In the genomic region with DNA sequence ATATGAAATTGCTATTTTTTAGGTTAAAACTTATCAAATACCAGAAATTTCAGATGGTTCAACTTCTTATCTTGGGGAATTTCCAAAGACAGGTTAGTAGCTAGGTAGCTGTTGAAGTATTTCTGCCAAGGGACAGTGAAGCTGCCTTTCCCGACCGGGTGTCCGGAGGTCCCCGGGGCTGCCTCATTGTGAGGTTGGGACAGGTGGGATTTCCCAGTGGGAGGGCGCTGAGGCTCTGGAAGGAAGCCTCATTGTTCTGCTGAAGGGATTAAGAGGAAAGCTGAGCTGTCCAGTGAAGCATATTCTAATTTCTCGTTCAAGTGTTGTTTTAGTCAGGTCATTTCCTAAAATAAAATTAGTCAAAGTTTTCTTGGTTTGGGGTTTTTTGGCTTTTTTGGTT, we compare ENCODE assay signal across 26 cellular contexts.
"Had no signal": no experiment of that assay in that cellular context is flagged by ENCODE, and none has a peak within 500 bp of the region (broad histone marks: within the 10 kb centered on the region; RNA-seq: fewer than 3 reads in every experiment).

No MANE protein-coding gene starts in this region.

- ATAC-seq: activated T-cell treated with anti-CD3 and anti-CD28 coated beads, Interleukin-2, amount 50 U/mL, for 4 hours; body of pancreas; stimulated activated memory B cell treated with anti-CD40 and anti-IgM and Interleukin-4, amounts not matched to agents 10 μg/mL and 1 μg/mL and 100 μg/mL, for 72 hours; T-cell had no signal

- H3K27me3 ChIP-seq: body of pancreas, cardiac muscle cell, sigmoid colon, stomach, suprapubic skin, tibial nerve had no signal

- H3K4me3 Mint-ChIP-seq: activated naive CD4-positive, alpha-beta T cell treated with anti-CD3 and anti-CD28 coated beads for 36 hours; activated T-cell treated with anti-CD3 and anti-CD28 coated beads, Interleukin-2, amount 50 U/mL, for 4 hours; nephron; stimulated activated memory B cell treated with anti-CD40 and anti-IgM and Interleukin-4, amounts not matched to agents 10 μg/mL and 1 μg/mL and 100 μg/mL, for 72 hours; T-cell; T-helper 2 cell treated with Interferon-gamma antibody and Interleukin-4, amounts not matched to agents 5 μg/mL and 100 μg/mL, for 36 hours had no signal

- H3K9me3 Mint-ChIP-seq: activated naive CD4-positive, alpha-beta T cell treated with anti-CD3 and anti-CD28 coated beads for 36 hours; activated T-cell treated with anti-CD3 and anti-CD28 coated beads, Interleukin-2, amount 50 U/mL, for 4 hours; nephron; stimulated activated memory B cell treated with anti-CD40 and anti-IgM and Interleukin-4, amounts not matched to agents 10 μg/mL and 1 μg/mL and 100 μg/mL, for 72 hours; T-cell; T-helper 2 cell treated with Interferon-gamma antibody and Interleukin-4, amounts not matched to agents 5 μg/mL and 100 μg/mL, for 36 hours had no signal

- H3K27ac ChIP-seq: body of pancreas, cardiac muscle cell, left ventricle myocardium inferior, sigmoid colon, stomach, suprapubic skin, tibial nerve, VCaP had no signal

- DNase-seq: activated CD4-positive, alpha-beta T cell treated with anti-CD3 and anti-CD28 coated beads for 1 hour; activated CD4-positive, alpha-beta T cell treated with anti-CD3 and anti-CD28 coated beads, Interleukin-2, amount 50 U/mL, for 1 hour; activated CD8-positive, alpha-beta memory T cell treated with anti-CD3 and anti-CD28 coated beads, Interleukin-2, amount 50 U/mL, for 48 hours; activated effector memory CD4-positive, alpha-beta T cell treated with Interleukin-2 at 50 U/mL for 16 hours; activated naive CD4-positive, alpha-beta T cell treated with anti-CD3 and anti-CD28 coated beads for 36 hours; activated T-cell treated with anti-CD3 and anti-CD28 coated beads, Interleukin-2, amount 50 U/mL, for 4 hours; body of pancreas; effector CD4-positive, alpha-beta T cell; erythroblast; foreskin fibroblast; kidney glomerular epithelial cell; left ventricle myocardium inferior; mammary epithelial cell; nucleus accumbens; sigmoid colon; stimulated activated CD4-positive, alpha-beta T cell treated with anti-CD3 and anti-CD28 coated beads, Interleukin-15, amount 100 ng/mL, for 24 hours; stomach; T-cell had no signal

- H3K4me1 ChIP-seq: body of pancreas had no signal

- H3K4me1 Mint-ChIP-seq: stimulated activated memory B cell treated with anti-CD40 and anti-IgM and Interleukin-4, amounts not matched to agents 10 μg/mL and 1 μg/mL and 100 μg/mL, for 72 hours had no signal

- H3K9me3 ChIP-seq: body of pancreas, left ventricle myocardium inferior, sigmoid colon, stomach, suprapubic skin, tibial nerve had no signal

- H3K27ac Mint-ChIP-seq: activated naive CD4-positive, alpha-beta T cell treated with anti-CD3 and anti-CD28 coated beads for 36 hours; nephron; stimulated activated memory B cell treated with anti-CD40 and anti-IgM and Interleukin-4, amounts not matched to agents 10 μg/mL and 1 μg/mL and 100 μg/mL, for 72 hours; T-cell; T-helper 2 cell treated with Interferon-gamma antibody and Interleukin-4, amounts not matched to agents 5 μg/mL and 100 μg/mL, for 36 hours had no signal

- H3K27me3 Mint-ChIP-seq: stimulated activated memory B cell treated with anti-CD40 and anti-IgM and Interleukin-4, amounts not matched to agents 10 μg/mL and 1 μg/mL and 100 μg/mL, for 72 hours; T-cell had no signal

- H3K4me2 ChIP-seq: smooth muscle cell had no signal
